In the genomic region with DNA sequence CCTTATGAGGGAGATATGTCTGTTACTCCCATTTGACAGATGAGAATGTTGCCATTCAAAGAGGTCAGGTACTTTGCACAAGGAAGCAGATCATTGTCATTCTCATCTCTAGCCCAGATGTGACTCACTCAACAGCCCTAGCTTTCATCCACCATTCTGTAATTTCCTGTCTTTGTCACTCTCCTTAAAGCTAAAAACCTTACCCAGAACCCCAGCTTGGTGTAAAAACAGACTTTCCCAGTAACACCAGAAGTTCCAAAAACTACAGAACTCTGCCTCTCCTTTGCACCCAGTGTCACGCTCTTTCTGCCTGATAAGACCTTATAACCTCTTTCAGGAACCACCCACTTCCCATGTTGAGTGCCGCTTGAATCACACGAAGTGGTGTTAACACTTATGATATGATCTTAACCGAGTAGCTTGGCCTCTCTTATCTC, we compare ENCODE assay signal across 10 cellular contexts.
DNase-seq lines count a peak whose midpoint lies in the region; ATAC-seq and TF ChIP-seq lines count a peak whose summit lies in the region.
"Had no signal": no experiment of that assay in that cellular context is flagged by ENCODE, and none has a peak within 500 bp of the region (broad histone marks: within the 10 kb centered on the region; RNA-seq: fewer than 3 reads in every experiment).

No MANE protein-coding gene starts in this region.

- H3K9me3 ChIP-seq in mucosa of descending colon, result no peaks in the 10 kb centered on the region
- H3K9me3 ChIP-seq: SJSA1 had no signal

- no peak for TF ChIP-seq CTCF in mucosa of descending colon (IDR thresholded peaks at IDR 0.05)

- H3K36me3 ChIP-seq in mucosa of descending colon (ENCODE audit: low read depth), result no peaks in the 10 kb centered on the region
- H3K36me3 ChIP-seq: SJSA1 had no signal

- intact Hi-C loops in mucosa of descending colon (cut with DNase I, micrococcal nuclease), result no loop called here

- peak; percentile 36 for DNase-seq in NK-92 treated with Interleukin-12 subunit alpha and Interleukin-12 subunit beta, amount 100 ng/mL, for 24 hours (lab: John Stamatoyannopoulos, UW)
- DNase-seq in NK-92 (lab: John Stamatoyannopoulos, UW; ENCODE audit: unreplicated experiment) (no peak), activated T-cell treated with anti-CD3 and anti-CD28 coated beads for 4 hours (peak; percentile 16), mucosa of descending colon (no peak), NCI-H2171 treated with DMSO at 0.1 percent for 48 hours (lab: John Stamatoyannopoulos, UW) (no peak)
- peak; percentile 48 for DNase-seq in stimulated activated naive CD8-positive, alpha-beta T cell treated with anti-CD3 and anti-CD28 coated beads, Interleukin-15, Interleukin-2, amounts not matched to agents 100 U/mL and 50 U/mL, for 24 hours
- DNase-seq: NCI-H1694 treated with DMSO at 0.1 percent for 48 hours had no signal

- ATAC-seq in mucosa of descending colon (peak; percentile 56), HG03565 (IDR thresholded peaks at IDR 0.05; ENCODE audit: unreplicated experiment) (no peak), HG03469 (IDR thresholded peaks at IDR 0.05; ENCODE audit: unreplicated experiment) (no peak)
- peak; percentile 97 for ATAC-seq in stimulated activated naive CD8-positive, alpha-beta T cell treated with anti-CD3 and anti-CD28 coated beads, Interleukin-15, Interleukin-2, amounts not matched to agents 100 U/mL and 50 U/mL, for 24 hours

- no peaks in the 10 kb centered on the region for H3K4me1 ChIP-seq in mucosa of descending colon (ENCODE audit: low read depth)
- H3K4me1 ChIP-seq: SJSA1 had no signal

- no peak overlapping the region for H3K4me3 ChIP-seq in mucosa of descending colon
- H3K4me3 ChIP-seq: SJSA1 had no signal

Comparison
In these comparisons a context has a peak if more than half of its experiments do, and no peak if none do; other contexts are left out.
1. DNase-seq: peak in NK-92 treated with Interleukin-12 subunit alpha and Interleukin-12 subunit beta, amount 100 ng/mL, for 24 hours (single experiment), activated T-cell treated with anti-CD3 and anti-CD28 coated beads for 4 hours (single experiment) and stimulated activated naive CD8-positive, alpha-beta T cell treated with anti-CD3 and anti-CD28 coated beads, Interleukin-15, Interleukin-2, amounts not matched to agents 100 U/mL and 50 U/mL, for 24 hours (single experiment); none in NK-92 (single experiment), mucosa of descending colon (0 of 3) and NCI-H2171 treated with DMSO at 0.1 percent for 48 hours (single experiment).
2. ATAC-seq: peak in mucosa of descending colon (single experiment) and stimulated activated naive CD8-positive, alpha-beta T cell treated with anti-CD3 and anti-CD28 coated beads, Interleukin-15, Interleukin-2, amounts not matched to agents 100 U/mL and 50 U/mL, for 24 hours (single experiment); none in HG03565 (single experiment) and HG03469 (single experiment).